In genomic region chr14:28635387-28635786, GRCh38 we compare ENCODE assay signal across 9 cellular contexts.
DNase-seq lines count a peak whose midpoint lies in the region; ATAC-seq and TF ChIP-seq lines count a peak whose summit lies in the region.
"Had no signal": no experiment of that assay in that cellular context is flagged by ENCODE, and none has a peak within 500 bp of the region (broad histone marks: within the 10 kb centered on the region; RNA-seq: fewer than 3 reads in every experiment).

No MANE protein-coding gene starts in this region.

- POLR2A ChIA-PET in CD8-positive, alpha-beta T cell (lab: Charles Lee): no interaction called here

- H3K4me1 Mint-ChIP-seq in CD8-positive, alpha-beta T cell (ENCODE audit: low read depth): no peaks in the 10 kb centered on the region
- H3K4me1 Mint-ChIP-seq: memory B cell had no signal

- H3K27ac Mint-ChIP-seq in CD8-positive, alpha-beta T cell: no peak overlapping the region
- H3K27ac Mint-ChIP-seq: memory B cell had no signal

- CTCF ChIA-PET in CD8-positive, alpha-beta T cell (lab: Charles Lee): no interaction called here

- no peak for DNase-seq in CD8-positive, alpha-beta T cell
- DNase-seq in H7: peak; percentile 9
- peak; percentile 28 for DNase-seq in RKO (ENCODE audit: low spot score)
- DNase-seq in foreskin fibroblast: peak in 1 of 2 donors; percentile 42
- DNase-seq in MG63: no peak
- DNase-seq in germinal center (ENCODE audit: low spot score): no peak

- intact Hi-C loops in CD8-positive, alpha-beta T cell (cut with DNase I, micrococcal nuclease): no loop called here

- no peak overlapping the region for H3K4me3 Mint-ChIP-seq in CD8-positive, alpha-beta T cell
- H3K4me3 Mint-ChIP-seq: memory B cell had no signal

- no peaks in the 10 kb centered on the region for H3K27me3 ChIP-seq in CD8-positive, alpha-beta T cell (ENCODE audit: insufficient read depth, low read length)
- H3K27me3 ChIP-seq in H7 (ENCODE audit: control insufficient read depth, insufficient read depth, low read length): no peaks in the 10 kb centered on the region
- no peaks in the 10 kb centered on the region for H3K27me3 ChIP-seq in MG63

- no peaks in the 10 kb centered on the region for H3K36me3 ChIP-seq in CD8-positive, alpha-beta T cell (ENCODE audit: insufficient read depth, low read length)
- no peaks in the 10 kb centered on the region for H3K36me3 ChIP-seq in H7 (replicated peaks; ENCODE audit: control insufficient read depth, insufficient read depth, low read length)
- H3K36me3 ChIP-seq in MG63: no peaks in the 10 kb centered on the region

- H3K4me1 ChIP-seq in CD8-positive, alpha-beta T cell (ENCODE audit: insufficient read depth, low read length): no peaks in the 10 kb centered on the region

- no peak overlapping the region for H3K4me3 ChIP-seq in CD8-positive, alpha-beta T cell (ENCODE audit: low read depth, low read length)
- H3K4me3 ChIP-seq in H7 (ENCODE audit: insufficient read depth, low read depth, low read length) (no peak overlapping the region), foreskin fibroblast (ENCODE audit: low read depth in 1 of 2, low read length in 2 of 2) (no peak overlapping the region), MG63 (no peak overlapping the region)

- no peak for ATAC-seq in CD8-positive, alpha-beta T cell
- ATAC-seq in GM19035 (IDR thresholded peaks at IDR 0.05; ENCODE audit: unreplicated experiment) (no peak), HG03095 (IDR thresholded peaks at IDR 0.05; ENCODE audit: unreplicated experiment) (no peak)

- peak; percentile 25 for TF ChIP-seq CTCF in CD8-positive, alpha-beta T cell (IDR thresholded peaks at IDR 0.05)
- TF ChIP-seq CTCF in foreskin fibroblast (IDR thresholded peaks at IDR 0.05; ENCODE audit: low read depth, low read length): peak; percentile 22

- no peaks in the 10 kb centered on the region for H3K9me3 ChIP-seq in CD8-positive, alpha-beta T cell (ENCODE audit: low read length)
- no peaks in the 10 kb centered on the region for H3K9me3 ChIP-seq in MG63

- no peaks in the 10 kb centered on the region for H3K36me3 Mint-ChIP-seq in CD8-positive, alpha-beta T cell
- H3K36me3 Mint-ChIP-seq: memory B cell had no signal

- no peak overlapping the region for H3K27ac ChIP-seq in CD8-positive, alpha-beta T cell (ENCODE audit: low read depth, low read length)

- H3K27me3 Mint-ChIP-seq in CD8-positive, alpha-beta T cell (ENCODE audit: low read depth): no peaks in the 10 kb centered on the region
- H3K27me3 Mint-ChIP-seq: memory B cell had no signal

- H3K9me3 Mint-ChIP-seq in CD8-positive, alpha-beta T cell: peaks cover 20% of the 10 kb centered on the region

Comparison
In these comparisons a context has a peak if more than half of its experiments do, and no peak if none do; other contexts are left out.
1. DNase-seq: peak in H7 (single experiment) and RKO (single experiment); none in CD8-positive, alpha-beta T cell (0 of 7), MG63 (single experiment) and germinal center (single experiment).